ENCODE assay signal across 11 cellular contexts in genomic region chr7:6250364-6250833, GRCh38. TPM values are rescaled to one million over a fixed set of nuclear protein-coding genes. Genes with fewer than 3 reads are reported as not detected.
DNase-seq lines count a peak whose midpoint lies in the region; ATAC-seq and TF ChIP-seq lines count a peak whose summit lies in the region.
"Had no signal": no experiment of that assay in that cellular context is flagged by ENCODE, and none has a peak within 500 bp of the region (broad histone marks: within the 10 kb centered on the region; RNA-seq: fewer than 3 reads in every experiment).

No MANE protein-coding gene starts in this region.

- no peak for TF ChIP-seq CTCF in natural killer cell (IDR thresholded peaks at IDR 0.05)
- TF ChIP-seq CTCF in tibial artery (IDR thresholded peaks at IDR 0.05), result no peak

- peaks cover 0 to 89% (median 41%) of the 10 kb centered on the region in 4 donors for H3K4me1 ChIP-seq in tibial artery

- no peak overlapping the region for H3K4me3 ChIP-seq in tibial artery
- H3K4me3 ChIP-seq: upper lobe of left lung had no signal

- no peaks in the 10 kb centered on the region for H3K36me3 ChIP-seq in tibial artery
- H3K36me3 ChIP-seq: upper lobe of left lung had no signal

- H3K36me3 Mint-ChIP-seq in natural killer cell, result no peaks in the 10 kb centered on the region

- DNase-seq in natural killer cell (no peak), left colon (no peak), DMS153 treated with DMSO at 0.1 percent for 48 hours (lab: John Stamatoyannopoulos, UW; ENCODE audit: unreplicated experiment) (no peak), tibial artery (no peak), hippocampal formation (lab: John Stamatoyannopoulos, UW) (no peak)
- DNase-seq: dermis blood vessel endothelial cell; NK-92 treated with Interleukin-12 subunit alpha and Interleukin-12 subunit beta, amount 100 ng/mL, for 24 hours; upper lobe of left lung had no signal

- no peaks in the 10 kb centered on the region for H3K9me3 Mint-ChIP-seq in natural killer cell

- no peaks in the 10 kb centered on the region for H3K27me3 ChIP-seq in tibial artery
- H3K27me3 ChIP-seq: upper lobe of left lung had no signal

- H3K4me3 Mint-ChIP-seq in natural killer cell, result peak overlapping the region; percentile 10

- intact Hi-C loops in natural killer cell (cut with micrococcal nuclease), result no loop called here
- intact Hi-C loops in left colon (cut with DNase I, micrococcal nuclease), result no loop called here
- intact Hi-C loops in tibial artery (cut with DNase I; ENCODE audit: low total_unique reads), result no loop called here

- H3K4me1 Mint-ChIP-seq in natural killer cell, result peaks cover 14 to 40% of the 10 kb centered on the region in 2 donors

- peak overlapping the region; percentile 19 to 78 for H3K27ac Mint-ChIP-seq in natural killer cell

- peak; percentile 46 for ATAC-seq in GM18858 (IDR thresholded peaks at IDR 0.05; ENCODE audit: unreplicated experiment)
- peak; percentile 81 for ATAC-seq in GM21390 (IDR thresholded peaks at IDR 0.05; ENCODE audit: unreplicated experiment)
- peak; percentile 66 for ATAC-seq in HG03521 (IDR thresholded peaks at IDR 0.05; ENCODE audit: unreplicated experiment)
- peak in 2 of 3 donors; percentile 60 to 84 for ATAC-seq in natural killer cell
- no peak for ATAC-seq in left colon

- no peak overlapping the region for H3K27ac ChIP-seq in tibial artery
- H3K27ac ChIP-seq: upper lobe of left lung had no signal

- H3K27me3 Mint-ChIP-seq in natural killer cell (ENCODE audit: low read depth in 2 of 2), result peaks cover 0 to 8% of the 10 kb centered on the region in 2 donors

- H3K9me3 ChIP-seq in tibial artery, result no peaks in the 10 kb centered on the region
- H3K9me3 ChIP-seq: upper lobe of left lung had no signal

RNA-seq across cellular contexts. Expression of gene CYTH3, which starts 22.0 kb away (rescaled TPM):
- total RNA-seq in natural killer cell (10 to 100 TPM in 2 of 3 donors, 1 to 10 TPM in 1; 7.7 to 42.6 (median 13.6) TPM), left colon (10 to 100 TPM; 12.8 to 13.2 TPM)
